Comparison of ENCODE assay signal across 21 cellular contexts in the genomic region with DNA sequence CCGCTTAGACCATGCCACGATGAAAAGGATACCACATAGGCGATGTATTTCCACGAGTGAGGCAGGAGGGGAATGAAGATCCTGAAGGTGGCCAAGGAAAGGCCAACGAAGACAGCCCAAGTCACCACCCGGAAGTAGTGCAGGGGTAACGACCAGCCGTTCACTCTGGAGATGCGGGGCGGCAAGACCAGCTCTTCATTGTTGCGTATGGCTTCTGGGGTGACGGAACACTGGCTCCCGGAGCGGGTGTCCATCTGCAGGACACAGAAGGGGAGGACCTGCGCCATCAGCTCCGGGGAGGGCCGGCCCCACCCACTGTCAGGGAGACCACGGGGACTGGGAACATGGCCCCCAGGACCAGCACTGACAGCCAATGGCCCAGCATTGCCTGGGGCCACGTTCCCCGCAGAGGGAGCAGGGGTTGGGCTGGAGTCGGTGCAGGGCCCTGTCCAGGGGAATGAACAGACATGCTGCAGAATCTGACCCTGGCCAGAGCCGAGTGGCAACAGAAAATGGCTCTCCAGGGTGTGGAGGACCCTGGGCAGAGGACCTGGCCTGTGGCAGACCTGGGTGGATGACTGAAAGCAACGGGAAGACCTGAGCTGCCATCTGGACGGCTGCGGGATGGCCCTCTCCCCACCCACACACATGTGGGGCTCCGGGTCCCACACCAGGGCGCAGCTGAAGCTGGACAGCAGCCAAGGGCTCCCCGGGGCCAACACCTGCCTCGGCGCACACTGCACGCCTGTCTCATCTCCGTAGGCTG. TPM values are rescaled to one million over a fixed set of nuclear protein-coding genes. Genes with fewer than 3 reads are reported as not detected.
A peak's percentile ranks its signal among the peaks of the same experiment; 100 is the strongest.
DNase-seq lines count a peak whose midpoint lies in the region; ATAC-seq lines count a peak whose summit lies in the region.
"Had no signal": no experiment of that assay in that cellular context is flagged by ENCODE, and none has a peak within 500 bp of the region (broad histone marks: within the 10 kb centered on the region; RNA-seq: fewer than 3 reads in every experiment).

No MANE protein-coding gene starts in this region.

- ATAC-seq in activated T-cell treated with anti-CD3 and anti-CD28 coated beads, Interleukin-2, amount 50 U/mL, for 72 hours (replicated peaks in 1 of 2): no peak
- ATAC-seq in GM21360 (IDR thresholded peaks at IDR 0.05; ENCODE audit: unreplicated experiment): no peak
- ATAC-seq in HG02884 (IDR thresholded peaks at IDR 0.05; ENCODE audit: unreplicated experiment): no peak
- ATAC-seq: CD8-positive, alpha-beta T cell; psoas muscle had no signal

- DNase-seq in activated T-cell treated with anti-CD3 and anti-CD28 coated beads, Interleukin-2, amount 50 U/mL, for 24 hours: peak; percentile 27
- no peak for DNase-seq in activated T-cell treated with anti-CD3 and anti-CD28 coated beads, Interleukin-2, amount 50 U/mL, for 72 hours
- DNase-seq in ELF-1 (ENCODE audit: low read depth, low spot score) (peak; percentile 17), iPS-NIHi11 (ENCODE audit: low spot score) (peak; percentile 30), posterior vena cava (ENCODE audit: low spot score) (peak; percentile 87), mesenteric fat pad (ENCODE audit: low spot score) (no peak)
- DNase-seq: activated gamma-delta T cell treated with Interleukin-2 at 50 U/mL for 16 hours, DMS53, immature natural killer cell, Kasumi-1, mammary epithelial cell, NCI-H1105, NCI-H2107, NCI-H524 treated with DMSO at 0.1 percent for 48 hours, testis had no signal

- H3K4me3 Mint-ChIP-seq in activated T-cell treated with anti-CD3 and anti-CD28 coated beads, Interleukin-2, amount 50 U/mL, for 24 hours: no peak overlapping the region
- H3K4me3 Mint-ChIP-seq in activated T-cell treated with anti-CD3 and anti-CD28 coated beads, Interleukin-2, amount 50 U/mL, for 72 hours: no peak overlapping the region
- H3K4me3 Mint-ChIP-seq: CD8-positive, alpha-beta T cell; immature natural killer cell; nephron had no signal

- intact Hi-C loops in posterior vena cava (cut with DNase I): loop anchor here in 1 of 2 donors (10.0 kb wide), 1 partner anchor 72 kb away; the partner anchor contains the start of gene TPPP

- H3K4me1 Mint-ChIP-seq in activated T-cell treated with anti-CD3 and anti-CD28 coated beads, Interleukin-2, amount 50 U/mL, for 24 hours (ENCODE audit: low read depth): no peaks in the 10 kb centered on the region
- H3K4me1 Mint-ChIP-seq in activated T-cell treated with anti-CD3 and anti-CD28 coated beads, Interleukin-2, amount 50 U/mL, for 72 hours (ENCODE audit: low read depth): no peaks in the 10 kb centered on the region
- H3K4me1 Mint-ChIP-seq: immature natural killer cell, nephron had no signal

- no peaks in the 10 kb centered on the region for H3K36me3 Mint-ChIP-seq in activated T-cell treated with anti-CD3 and anti-CD28 coated beads, Interleukin-2, amount 50 U/mL, for 24 hours (ENCODE audit: low read depth)
- no peaks in the 10 kb centered on the region for H3K36me3 Mint-ChIP-seq in activated T-cell treated with anti-CD3 and anti-CD28 coated beads, Interleukin-2, amount 50 U/mL, for 72 hours (ENCODE audit: insufficient read depth in 2 of 2)
- H3K36me3 Mint-ChIP-seq: CD8-positive, alpha-beta T cell; immature natural killer cell had no signal

- H3K27me3 Mint-ChIP-seq in activated T-cell treated with anti-CD3 and anti-CD28 coated beads, Interleukin-2, amount 50 U/mL, for 24 hours: no peaks in the 10 kb centered on the region
- H3K27me3 Mint-ChIP-seq in activated T-cell treated with anti-CD3 and anti-CD28 coated beads, Interleukin-2, amount 50 U/mL, for 72 hours (ENCODE audit: low read depth): no peaks in the 10 kb centered on the region

- H3K9me3 Mint-ChIP-seq in activated T-cell treated with anti-CD3 and anti-CD28 coated beads, Interleukin-2, amount 50 U/mL, for 24 hours: no peaks in the 10 kb centered on the region
- H3K9me3 Mint-ChIP-seq in activated T-cell treated with anti-CD3 and anti-CD28 coated beads, Interleukin-2, amount 50 U/mL, for 72 hours: no peaks in the 10 kb centered on the region
- H3K9me3 Mint-ChIP-seq: CD8-positive, alpha-beta T cell; immature natural killer cell had no signal

- H3K27ac Mint-ChIP-seq in activated T-cell treated with anti-CD3 and anti-CD28 coated beads, Interleukin-2, amount 50 U/mL, for 24 hours: no peak overlapping the region
- H3K27ac Mint-ChIP-seq in activated T-cell treated with anti-CD3 and anti-CD28 coated beads, Interleukin-2, amount 50 U/mL, for 72 hours: no peak overlapping the region
- H3K27ac Mint-ChIP-seq: CD8-positive, alpha-beta T cell; immature natural killer cell; nephron had no signal

RNA-seq across cellular contexts. Expression of gene ZDHHC11B, which starts 17.7 kb away (rescaled TPM):
- under 1 TPM in 1 of 2 donors, not detected in 1; 0.24 TPM for total RNA-seq in activated T-cell treated with anti-CD3 and anti-CD28 coated beads, Interleukin-2, amount 50 U/mL, for 72 hours
- 10 to 100 TPM in 1 of 2 donors, 1 to 10 TPM in 1; 9.1 to 14.9 TPM for total RNA-seq in posterior vena cava
- total RNA-seq in mesenteric fat pad: 6.9 TPM
- total RNA-seq: smooth muscle cell had no signal

Comparison
In these comparisons a context has a peak if more than half of its experiments do, and no peak if none do; other contexts are left out.
1. DNase-seq: peak in activated T-cell treated with anti-CD3 and anti-CD28 coated beads, Interleukin-2, amount 50 U/mL, for 24 hours (single experiment), ELF-1 (single experiment), iPS-NIHi11 (single experiment) and posterior vena cava (single experiment); none in activated T-cell treated with anti-CD3 and anti-CD28 coated beads, Interleukin-2, amount 50 U/mL, for 72 hours (0 of 2) and mesenteric fat pad (single experiment).